20 cellular contexts compared by ENCODE assay signal in genomic region chr7:35551682-35552081, GRCh38.
"Had no signal": no experiment of that assay in that cellular context is flagged by ENCODE, and none has a peak within 500 bp of the region (broad histone marks: within the 10 kb centered on the region; RNA-seq: fewer than 3 reads in every experiment).

No MANE protein-coding gene starts in this region.

- H3K4me3 ChIP-seq: adrenal gland, ascending aorta, esophagus squamous epithelium, gastrocnemius medialis, upper lobe of left lung had no signal

- ATAC-seq: activated CD8-positive, alpha-beta T cell treated with anti-CD3 and anti-CD28 coated beads, Interleukin-2, amount 10 ng/mL, durations not matched to agents 7 days and 5 days; activated T-helper 17 cell treated with anti-CD3 and anti-CD28 coated beads, Interleukin-2, amount 50 U/mL, for 72 hours; effector memory CD8-positive, alpha-beta T cell; gastrocnemius medialis; left cardiac atrium; stimulated activated naive CD8-positive, alpha-beta T cell treated with anti-CD3 and anti-CD28 coated beads, Interleukin-15, Interleukin-2, amounts not matched to agents 100 U/mL and 50 U/mL, for 24 hours had no signal

- DNase-seq: activated CD4-positive, alpha-beta T cell treated with anti-CD3 and anti-CD28 coated beads for 1 hour; activated CD4-positive, alpha-beta T cell treated with anti-CD3 and anti-CD28 coated beads, Interleukin-2, amount 50 U/mL, for 1 hour; activated CD8-positive, alpha-beta T cell treated with anti-CD3 and anti-CD28 coated beads, Interleukin-2, amount 10 ng/mL, durations not matched to agents 7 days and 5 days; activated T-cell treated with anti-CD3 and anti-CD28 coated beads, Interleukin-2, amount 50 U/mL, for 24 hours; central memory CD4-positive, alpha-beta T cell; effector memory CD8-positive, alpha-beta T cell; esophagus squamous epithelium; gastrocnemius medialis; hippocampal formation; left cardiac atrium; naive B cell; stimulated activated CD4-positive, alpha-beta T cell treated with anti-CD3 and anti-CD28 coated beads, Interleukin-4, amount 100 ng/mL, for 4 hours; stimulated activated naive CD8-positive, alpha-beta T cell treated with anti-CD3 and anti-CD28 coated beads, Interleukin-15, Interleukin-2, amounts not matched to agents 100 U/mL and 50 U/mL, for 24 hours; upper lobe of left lung had no signal

- H3K4me1 Mint-ChIP-seq: activated T-helper 17 cell treated with anti-CD3 and anti-CD28 coated beads, Interleukin-2, amount 50 U/mL, for 72 hours; memory B cell; naive B cell had no signal

- H3K27me3 ChIP-seq: adrenal gland, ascending aorta, gastrocnemius medialis, upper lobe of left lung had no signal

- H3K4me1 ChIP-seq: adrenal gland, ascending aorta, esophagus squamous epithelium, gastrocnemius medialis had no signal

- H3K27ac ChIP-seq: adrenal gland, ascending aorta, esophagus squamous epithelium, gastrocnemius medialis, upper lobe of left lung had no signal

- H3K4me3 Mint-ChIP-seq: activated CD8-positive, alpha-beta T cell treated with anti-CD3 and anti-CD28 coated beads, Interleukin-2, amount 10 ng/mL, durations not matched to agents 7 days and 5 days; activated naive CD8-positive, alpha-beta T cell; activated T-cell treated with anti-CD3 and anti-CD28 coated beads, Interleukin-2, amount 50 U/mL, for 24 hours; activated T-helper 17 cell treated with anti-CD3 and anti-CD28 coated beads, Interleukin-2, amount 50 U/mL, for 72 hours; effector memory CD8-positive, alpha-beta T cell; memory B cell; naive B cell; T-helper 1 cell treated with Interleukin-12 subunit alpha and Interleukin-12 subunit beta and Interleukin-4 antibody, amounts not matched to agents 30 μg/mL and 1 μg/mL, for 36 hours had no signal

- H3K36me3 Mint-ChIP-seq: activated naive CD8-positive, alpha-beta T cell; memory B cell; naive B cell had no signal

- H3K9me3 ChIP-seq: adrenal gland, ascending aorta, esophagus squamous epithelium, gastrocnemius medialis, upper lobe of left lung had no signal

- H3K36me3 ChIP-seq: adrenal gland, ascending aorta, esophagus squamous epithelium, gastrocnemius medialis, upper lobe of left lung had no signal

- H3K27ac Mint-ChIP-seq: activated CD8-positive, alpha-beta T cell treated with anti-CD3 and anti-CD28 coated beads, Interleukin-2, amount 10 ng/mL, durations not matched to agents 7 days and 5 days; activated naive CD8-positive, alpha-beta T cell; activated T-cell treated with anti-CD3 and anti-CD28 coated beads, Interleukin-2, amount 50 U/mL, for 24 hours; activated T-helper 17 cell treated with anti-CD3 and anti-CD28 coated beads, Interleukin-2, amount 50 U/mL, for 72 hours; memory B cell; naive B cell; T-helper 1 cell treated with Interleukin-12 subunit alpha and Interleukin-12 subunit beta and Interleukin-4 antibody, amounts not matched to agents 30 μg/mL and 1 μg/mL, for 36 hours had no signal

- H3K9me3 Mint-ChIP-seq: activated T-cell treated with anti-CD3 and anti-CD28 coated beads, Interleukin-2, amount 50 U/mL, for 24 hours; activated T-helper 17 cell treated with anti-CD3 and anti-CD28 coated beads, Interleukin-2, amount 50 U/mL, for 72 hours; effector memory CD8-positive, alpha-beta T cell; memory B cell; naive B cell; T-helper 1 cell treated with Interleukin-12 subunit alpha and Interleukin-12 subunit beta and Interleukin-4 antibody, amounts not matched to agents 30 μg/mL and 1 μg/mL, for 36 hours had no signal
